ENCODE assay signal across 8 cellular contexts in the genomic region with DNA sequence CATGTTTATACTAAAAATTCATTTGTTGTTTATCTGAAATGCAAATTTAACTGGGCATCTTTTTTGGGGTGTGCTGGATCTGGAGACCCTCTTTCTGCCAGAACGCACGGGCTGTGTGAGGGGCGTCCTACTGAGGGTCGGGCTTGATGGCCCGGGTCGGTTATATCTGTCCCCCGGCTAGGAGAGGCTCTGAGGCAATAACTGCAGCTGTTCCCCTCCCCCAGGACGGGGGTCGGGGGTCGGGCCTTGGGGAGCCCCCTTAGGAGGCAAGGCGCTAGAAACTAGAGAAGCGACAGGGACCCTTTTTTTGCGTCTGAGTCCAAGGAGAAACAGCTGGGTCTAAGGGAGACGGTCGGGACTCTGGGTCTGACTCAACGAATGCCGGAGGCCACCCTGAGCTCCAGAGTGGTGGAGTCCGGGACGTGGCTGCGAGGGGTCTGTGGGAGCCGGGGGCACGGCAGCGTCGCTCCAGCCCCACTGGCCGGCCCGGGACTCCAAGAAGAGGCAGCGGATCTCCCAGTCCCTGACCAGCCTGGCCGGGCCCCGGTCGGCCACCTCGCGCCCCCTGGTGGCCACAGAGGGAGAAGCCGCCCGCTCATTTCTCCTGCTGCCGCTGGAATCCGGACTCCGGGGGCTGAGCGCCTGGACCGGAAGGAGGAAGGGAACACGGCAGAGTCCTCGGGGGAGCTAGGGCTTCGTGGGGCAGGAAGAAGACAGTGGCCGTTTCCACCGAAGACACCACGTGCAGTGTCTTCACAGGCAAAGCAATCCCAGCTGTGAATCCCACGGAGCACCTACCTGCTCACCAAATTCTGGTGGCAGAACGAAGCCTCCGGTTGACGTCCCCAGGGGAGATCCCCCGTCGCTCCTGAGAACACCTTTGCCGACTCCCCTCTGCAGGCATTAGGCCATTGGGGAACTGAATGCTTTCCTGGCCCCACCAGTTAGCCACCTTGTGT. TPM values are rescaled to one million over a fixed set of nuclear protein-coding genes. Genes with fewer than 3 reads are reported as not detected.
DNase-seq lines count a peak whose midpoint lies in the region; ATAC-seq and TF ChIP-seq lines count a peak whose summit lies in the region.

No MANE protein-coding gene starts in this region.

- H3K9me3 ChIP-seq in heart left ventricle (no peaks in the 10 kb centered on the region), transverse colon (no peaks in the 10 kb centered on the region)

- TF ChIP-seq EP300 in transverse colon (IDR thresholded peaks at IDR 0.05; ENCODE audit: low read depth) = no peak

- H3K4me3 ChIP-seq in heart left ventricle (peak overlapping the region in 11 of 12 donors; percentile 4 to 57 (median 43)), transverse colon (peak overlapping the region; percentile 3 to 41 (median 34))

- no TSS peak for BruUV-seq in Calu3 (replicated peaks; lab: Mats Ljungman, UMichigan)

- H3K27ac Mint-ChIP-seq in Calu3 (ENCODE audit: unreplicated experiment) = no peak overlapping the region

- DNase-seq in Calu3 (peak; percentile 94), MV-4-11 (lab: John Stamatoyannopoulos, UW) (peak; percentile 71), SW 1271 (lab: John Stamatoyannopoulos, UW) (peak; percentile 36 to 66), heart left ventricle (peak; percentile 81 to 94 (median 83)), posterior cingulate gyrus (peak; percentile 69 to 98 (median 88)), transverse colon (peak; percentile 88)
- DNase-seq in activated naive CD8-positive, alpha-beta T cell treated with anti-CD3 and anti-CD28 coated beads, Interleukin-2, amount 50 U/mL, for 16 hours (ENCODE audit: low read depth, low spot score) = peak; percentile 54

- in situ Hi-C loops in transverse colon (cut with MboI; ENCODE audit: low pct_ligation_motif_present in 1 of 4, low pct_unique_long_range_greater_than_20kb in 1 of 4, low sequenced_read_pairs in 3 of 4) = loop anchor here (5.0 to 25.0 kb wide), 4 partner anchors 161 to 176 kb away; no protein-coding TSS in a partner anchor

- H3K27me3 ChIP-seq in heart left ventricle (peaks cover 0 to 16% (median 6%) of the 10 kb centered on the region in 9 donors), transverse colon (peaks cover 15% of the 10 kb centered on the region)

- 7 to 20% (median 10%) methylated on average over 23 to 52 of the region's 52 CpGs for WGBS in heart left ventricle, 4 donors
- WGBS in transverse colon (ENCODE audit: low coverage in 1 of 2), 2 donors = 17 to 43% methylated on average over 2 to 32 of the region's 52 CpGs

- H3K4me1 Mint-ChIP-seq in Calu3 (ENCODE audit: low read depth, unreplicated experiment) = peaks cover 8% of the 10 kb centered on the region

- ATAC-seq in GM21825 (IDR thresholded peaks at IDR 0.05; ENCODE audit: unreplicated experiment) (peak; percentile 81), heart left ventricle (peak; percentile 83 to 98 (median 95))

- H3K4me1 ChIP-seq in heart left ventricle = peaks cover 0 to 11% (median 5%) of the 10 kb centered on the region in 12 donors
- peaks cover 0 to 10% (median 3%) of the 10 kb centered on the region in 4 donors for H3K4me1 ChIP-seq in transverse colon

- no peak overlapping the region for H3K27ac ChIP-seq in heart left ventricle
- no peak overlapping the region for H3K27ac ChIP-seq in transverse colon

- H3K36me3 Mint-ChIP-seq in Calu3 (ENCODE audit: insufficient read depth, unreplicated experiment) = peaks cover 10% of the 10 kb centered on the region

- no peak for TF ChIP-seq POLR2A in heart left ventricle (IDR thresholded peaks at IDR 0.05)
- no peak for TF ChIP-seq POLR2A in transverse colon (IDR thresholded peaks at IDR 0.05)

- TF ChIP-seq CTCF in Calu3 (IDR thresholded peaks at IDR 0.05; ENCODE audit: unreplicated experiment) = peak; percentile 91
- peak; percentile 93 to 98 (median 97) for TF ChIP-seq CTCF in heart left ventricle (IDR thresholded peaks at IDR 0.05)
- TF ChIP-seq CTCF in transverse colon (IDR thresholded peaks at IDR 0.05) = peak; percentile 95 to 98 (median 97)

- intact Hi-C loops in Calu3 (cut with micrococcal nuclease; ENCODE audit: unreplicated experiment) = loop anchor here (1.0 to 10.0 kb wide), 3 partner anchors 48 to 173 kb away; no protein-coding TSS in a partner anchor
- intact Hi-C loops in heart left ventricle (cut with DNase I) = loop anchor here (1.0 to 10.0 kb wide), 8 partner anchors 143 to 713 kb away; no protein-coding TSS in a partner anchor
- intact Hi-C loops in posterior cingulate gyrus (cut with DNase I) = loop anchor here (1.0 to 10.0 kb wide), 2 partner anchors 143 to 173 kb away; no protein-coding TSS in a partner anchor
- intact Hi-C loops in transverse colon (cut with DNase I; ENCODE audit: low total_unique reads) = loop anchor here (10.0 kb wide), 1 partner anchor 173 kb away; no protein-coding TSS in a partner anchor

- no peaks in the 10 kb centered on the region for H3K9me3 Mint-ChIP-seq in Calu3 (ENCODE audit: low read depth, unreplicated experiment)

- no peaks in the 10 kb centered on the region for H3K27me3 Mint-ChIP-seq in Calu3 (ENCODE audit: unreplicated experiment)

- peak overlapping the region; percentile 70 for H3K4me3 Mint-ChIP-seq in Calu3 (ENCODE audit: low read depth, unreplicated experiment)

- H3K36me3 ChIP-seq in heart left ventricle = no peaks in the 10 kb centered on the region
- H3K36me3 ChIP-seq in transverse colon = no peaks in the 10 kb centered on the region

- CTCF ChIA-PET in Calu3 (lab: Charles Lee) = interaction anchor here (0.7 to 1.0 kb wide), 4 partner anchors 19 to 75 kb away, joined by 3 to 7 read pairs (median 3); no protein-coding TSS in a partner anchor

RNA-seq across cellular contexts. Expression of a gene that starts 24.0 kb away (rescaled TPM):
- total RNA-seq in Calu3 (2022) (not detected in 2 replicates), heart left ventricle (1 to 10 TPM in 2 of 9 donors, under 1 TPM in 3, not detected in 4; 0.17 to 1.3 (median 0.31) TPM), transverse colon (10 to 100 TPM in 1 of 4 donors, 1 to 10 TPM in 3; 2.2 to 11.6 (median 6.5) TPM)
- under 1 TPM; 0.06 to 0.08 TPM for polyA plus RNA-seq in heart left ventricle
